In genomic region chr10:90398551-90398950, GRCh38 we compare ENCODE assay signal across 16 cellular contexts.
DNase-seq lines count a peak whose midpoint lies in the region; TF ChIP-seq lines count a peak whose summit lies in the region.
"Had no signal": no experiment of that assay in that cellular context is flagged by ENCODE, and none has a peak within 500 bp of the region (broad histone marks: within the 10 kb centered on the region; RNA-seq: fewer than 3 reads in every experiment).

No MANE protein-coding gene starts in this region.

- peak; percentile 15 for DNase-seq in EH (ENCODE audit: low read depth)
- DNase-seq in NCI-H1694 treated with DMSO at 0.1 percent for 48 hours (lab: John Stamatoyannopoulos, UW), result peak; percentile 31
- DNase-seq in choroid plexus epithelial cell (ENCODE audit: low read depth), result peak; percentile 71
- DNase-seq in myocyte (ENCODE audit: low read depth), result peak; percentile 31
- DNase-seq in activated CD4-positive, alpha-beta T cell treated with anti-CD3 and anti-CD28 coated beads, Interleukin-2, amount 50 U/mL, for 4 hours, result no peak
- no peak for DNase-seq in mucosa of gallbladder (ENCODE audit: low spot score)
- no peak for DNase-seq in NCI-H2227 treated with DMSO at 0.1 percent for 48 hours (lab: John Stamatoyannopoulos, UW)
- DNase-seq: activated CD4-positive, alpha-beta T cell treated with anti-CD3 and anti-CD28 coated beads, Interleukin-2, amount 50 U/mL, for 1 hour; amniotic stem cell; CD4-positive, CD25-positive, alpha-beta regulatory T cell; central memory CD4-positive, alpha-beta T cell; DND-41; lower lobe of right lung; NCI-H1930; small intestine had no signal

- no peak overlapping the region for H3K4me3 ChIP-seq in choroid plexus epithelial cell (ENCODE audit: low read depth, low read length)
- H3K4me3 ChIP-seq: lower lobe of right lung, thoracic aorta had no signal

- no peak for TF ChIP-seq CTCF in choroid plexus epithelial cell (conservative IDR thresholded peaks at IDR 0.05; ENCODE audit: low read depth, low read length)

Comparison
In these comparisons a context has a peak if more than half of its experiments do, and no peak if none do; other contexts are left out.
1. DNase-seq: peak in EH (single experiment), NCI-H1694 treated with DMSO at 0.1 percent for 48 hours (single experiment), choroid plexus epithelial cell (single experiment) and myocyte (single experiment); none in activated CD4-positive, alpha-beta T cell treated with anti-CD3 and anti-CD28 coated beads, Interleukin-2, amount 50 U/mL, for 4 hours (0 of 2), mucosa of gallbladder (single experiment) and NCI-H2227 treated with DMSO at 0.1 percent for 48 hours (single experiment).